Comparison of ENCODE assay signal across 7 cellular contexts in genomic region chr4:47914926-47915237, GRCh38. TPM values are rescaled to one million over a fixed set of nuclear protein-coding genes. Genes with fewer than 3 reads are reported as not detected.
DNase-seq lines count a peak whose midpoint lies in the region; ATAC-seq, FAIRE-seq and TF ChIP-seq lines count a peak whose summit lies in the region.

No MANE protein-coding gene starts in this region.

- in situ Hi-C loops in astrocyte of the cerebellum (cut with HindIII; ENCODE audit: low sequenced_read_pairs) (no loop called here), GM13977 (cut with MboI; ENCODE audit: low pct_unique_long_range_greater_than_20kb, low sequenced_read_pairs, unreplicated experiment) (no loop called here)

- no peak for FAIRE-seq in D721Med (lab: Jason Lieb, UNC)

- DNase-seq in astrocyte of the cerebellum (ENCODE audit: low read depth) (no peak), COLO829 (ENCODE audit: low spot score) (no peak), GM13977 (ENCODE audit: low spot score) (no peak), D721Med (ENCODE audit: insufficient read length, low spot score) (no peak)

- no peaks in the 10 kb centered on the region for H3K9me3 ChIP-seq in mononuclear cell (ENCODE audit: low read depth, low read length)

- H3K4me3 ChIP-seq in astrocyte of the cerebellum (ENCODE audit: low read depth, low read length) (peak overlapping the region; percentile 94), mononuclear cell (ENCODE audit: low read length) (peak overlapping the region; percentile 99)

- peaks cover 21% of the 10 kb centered on the region for H3K4me1 ChIP-seq in mononuclear cell (ENCODE audit: insufficient read depth, low read length)

- H3K27me3 ChIP-seq in mononuclear cell (ENCODE audit: insufficient read depth, low read length), result no peaks in the 10 kb centered on the region

- no peak for TF ChIP-seq CTCF in astrocyte of the cerebellum (IDR thresholded peaks at IDR 0.05; ENCODE audit: low read depth, low read length, missing control alignments)
- TF ChIP-seq CTCF in GM13977 (IDR thresholded peaks at IDR 0.05; ENCODE audit: extremely low read depth, insufficient read depth, missing control alignments), result no peak
- no peak for TF ChIP-seq CTCF in D721Med (IDR thresholded peaks at IDR 0.05; ENCODE audit: insufficient read depth, missing control alignments)

- ATAC-seq in GM19324 (IDR thresholded peaks at IDR 0.05; ENCODE audit: low FRiP score, unreplicated experiment) (peak; percentile 24), HG03135 (IDR thresholded peaks at IDR 0.05; ENCODE audit: unreplicated experiment) (peak; percentile 22)

RNA-seq across cellular contexts. Expression of gene NFXL1, which starts 0.5 kb away (rescaled TPM):
- total RNA-seq in mononuclear cell, result 6.8 TPM
